ENCODE assay signal across 12 cellular contexts in genomic region chr3:184765730-184766074, GRCh38.
DNase-seq lines count a peak whose midpoint lies in the region; ATAC-seq and TF ChIP-seq lines count a peak whose summit lies in the region.
"Had no signal": no experiment of that assay in that cellular context is flagged by ENCODE, and none has a peak within 500 bp of the region (broad histone marks: within the 10 kb centered on the region; RNA-seq: fewer than 3 reads in every experiment).

No MANE protein-coding gene starts in this region.

- H3K4me3 ChIP-seq in GM06990 (replicated peaks; ENCODE audit: low read depth, low read length): no peak overlapping the region
- H3K4me3 ChIP-seq in OCI-LY3 (ENCODE audit: low read length): peak overlapping the region; percentile 22
- H3K4me3 ChIP-seq: hepatocyte had no signal

- peak overlapping the region; percentile 6; the same call in 1 of the 2 replicates for H3K9ac ChIP-seq in OCI-LY3 (ENCODE audit: low read length)

- peak overlapping the region; percentile 53 for H3K27ac ChIP-seq in OCI-LY3 (ENCODE audit: low read length)
- H3K27ac ChIP-seq: hepatocyte had no signal

- DNase-seq in GM06990 (ENCODE audit: extremely low read depth, insufficient read length) (peak; percentile 36), medulla oblongata (ENCODE audit: extremely low spot score) (peak; percentile 74), NCI-H146 (lab: John Stamatoyannopoulos, UW) (no peak)
- DNase-seq in effector CD4-positive, alpha-beta T cell: no peak
- DNase-seq: activated CD8-positive, alpha-beta T cell treated with anti-CD3 and anti-CD28 coated beads, Interleukin-2, amount 10 ng/mL, durations not matched to agents 7 days and 5 days; central memory CD4-positive, alpha-beta T cell; occipital lobe had no signal

- H2AFZ ChIP-seq in OCI-LY3 (ENCODE audit: low read depth, low read length): peak overlapping the region; percentile 19; the same call in 1 of the 2 replicates
- H2AFZ ChIP-seq: hepatocyte had no signal

- H3K27me3 ChIP-seq in GM06990 (replicated peaks; ENCODE audit: control insufficient read depth, insufficient read depth, low read length): no peaks in the 10 kb centered on the region
- 0 out of 2 replicates have a peak, but pooled peaks cover 4% of the 10 kb centered on the region for H3K27me3 ChIP-seq in OCI-LY3 (ENCODE audit: low read depth, low read length)
- H3K27me3 ChIP-seq: hepatocyte had no signal

- H3K79me2 ChIP-seq in OCI-LY3 (ENCODE audit: low read length): no peaks in the 10 kb centered on the region
- H3K79me2 ChIP-seq: hepatocyte had no signal

- H3K9me3 ChIP-seq in OCI-LY3 (ENCODE audit: insufficient read depth, low read length): no peaks in the 10 kb centered on the region

- H3K4me1 ChIP-seq in OCI-LY3 (ENCODE audit: low read length): peaks cover 31% of the 10 kb centered on the region

- H3K36me3 ChIP-seq in GM06990 (ENCODE audit: control insufficient read depth, insufficient read depth, low read length) (no peaks in the 10 kb centered on the region), OCI-LY3 (replicated peaks; ENCODE audit: low read depth, low read length) (no peaks in the 10 kb centered on the region)

- no peaks in the 10 kb centered on the region for H4K20me1 ChIP-seq in OCI-LY3 (ENCODE audit: insufficient read depth, low read length)

- peak; percentile 66 for ATAC-seq in HG02642 (IDR thresholded peaks at IDR 0.05; ENCODE audit: poor library complexity, unreplicated experiment)
- no peak for ATAC-seq in GM18873 (IDR thresholded peaks at IDR 0.05; ENCODE audit: low FRiP score, unreplicated experiment)
- ATAC-seq in HG03135 (IDR thresholded peaks at IDR 0.05; ENCODE audit: unreplicated experiment): no peak
- ATAC-seq: activated CD8-positive, alpha-beta T cell treated with anti-CD3 and anti-CD28 coated beads, Interleukin-2, amount 10 ng/mL, durations not matched to agents 7 days and 5 days had no signal

- H3K4me2 ChIP-seq in OCI-LY3 (ENCODE audit: low read length): peak overlapping the region; percentile 60
- H3K4me2 ChIP-seq: hepatocyte had no signal

- TF ChIP-seq CTCF in GM06990 (IDR thresholded peaks at IDR 0.05; ENCODE audit: insufficient read depth, low read length, poor library complexity, severe bottlenecking): no peak
- TF ChIP-seq CTCF in OCI-LY3 (IDR thresholded peaks at IDR 0.05; ENCODE audit: low read depth, low read length): no peak

Comparison
In these comparisons a context has a peak if more than half of its experiments do, and no peak if none do; other contexts are left out.
1. DNase-seq: peak in GM06990 (single experiment) and medulla oblongata (single experiment); none in NCI-H146 (single experiment) and effector CD4-positive, alpha-beta T cell (single experiment).